ENCODE assay signal across 8 cellular contexts in genomic region chr7:151539055-151539714, GRCh38. TPM values are rescaled to one million over a fixed set of nuclear protein-coding genes. Genes with fewer than 3 reads are reported as not detected.
DNase-seq lines count a peak whose midpoint lies in the region; ATAC-seq and TF ChIP-seq lines count a peak whose summit lies in the region.

No MANE protein-coding gene starts in this region.

- no peak for TF ChIP-seq CTCF in upper lobe of right lung (IDR thresholded peaks at IDR 0.05)
- TF ChIP-seq CTCF in GM13976 (IDR thresholded peaks at IDR 0.05; ENCODE audit: borderline replicate concordance, control extremely low read depth, extremely low read depth, insufficient read depth, missing control alignments), result no peak
- no peak for TF ChIP-seq CTCF in breast epithelium (IDR thresholded peaks at IDR 0.05)

- H3K27me3 ChIP-seq in upper lobe of right lung, result no peaks in the 10 kb centered on the region
- H3K27me3 ChIP-seq in breast epithelium, result no peaks in the 10 kb centered on the region

- intact Hi-C loops in upper lobe of right lung (cut with DNase I), result no loop called here
- intact Hi-C loops in breast epithelium (cut with DNase I; ENCODE audit: low total_unique reads), result no loop called here

- H3K9ac ChIP-seq in SK-N-MC (ENCODE audit: insufficient read length), result no peak overlapping the region

- DNase-seq in SK-N-MC (ENCODE audit: low read depth, low spot score) (no peak), iPS DF 19.7 (ENCODE audit: low read depth, low spot score) (peak; percentile 33), upper lobe of right lung (no peak), GM13976 (ENCODE audit: low spot score) (no peak), breast epithelium (ENCODE audit: low spot score in 2 of 2) (no peak), HEK293T (ENCODE audit: extremely low spot score) (no peak)

- peak overlapping the region; percentile 3; the same call in 1 of the 2 replicates for H3K27ac ChIP-seq in SK-N-MC
- H3K27ac ChIP-seq in upper lobe of right lung, result no peak overlapping the region
- H3K27ac ChIP-seq in breast epithelium, result no peak overlapping the region

- H3K9me3 ChIP-seq in SK-N-MC (ENCODE audit: low read depth, low read length) (no peaks in the 10 kb centered on the region), upper lobe of right lung (no peaks in the 10 kb centered on the region), breast epithelium (no peaks in the 10 kb centered on the region)

- H3K4me3 ChIP-seq in SK-N-MC (no peak overlapping the region), upper lobe of right lung (no peak overlapping the region), breast epithelium (no peak overlapping the region)

- ATAC-seq in GM18517 (IDR thresholded peaks at IDR 0.05; ENCODE audit: unreplicated experiment) (peak; percentile 61), HG02981 (IDR thresholded peaks at IDR 0.05; ENCODE audit: unreplicated experiment) (peak; percentile 64), upper lobe of right lung (peak; percentile 21)

- H3K4me1 ChIP-seq in upper lobe of right lung (peaks cover 13% of the 10 kb centered on the region), breast epithelium (no peaks in the 10 kb centered on the region)

- TF ChIP-seq POLR2A in breast epithelium (IDR thresholded peaks at IDR 0.05), result no peak

- H3K36me3 ChIP-seq in SK-N-MC (ENCODE audit: insufficient read depth, low read length), result no peaks in the 10 kb centered on the region
- H3K36me3 ChIP-seq in upper lobe of right lung, result no peaks in the 10 kb centered on the region
- H3K36me3 ChIP-seq in breast epithelium, result no peaks in the 10 kb centered on the region

- in situ Hi-C loops in GM13976 (cut with MboI; ENCODE audit: low sequenced_read_pairs, unreplicated experiment), result no loop called here

- POLR2A ChIA-PET in HEK293T (lab: Yijun Ruan, JAX), result interaction anchor here (0.6 to 1.6 kb wide), 4 partner anchors 11 to 312 kb away, joined by 3 read pairs; partner anchors contain the start of gene ABCF2

- CTCF ChIA-PET in HEK293T (lab: Yijun Ruan, JAX), result interaction anchor here (0.6 to 1.1 kb wide), 3 partner anchors 32 to 223 kb away, joined by 3 to 12 read pairs (median 4); no protein-coding TSS in a partner anchor

TF ChIP-seq in HEK293T, 16 proteins besides CTCF, POLR2A, EP300 and RAD21:
- TF ChIP-seq SUZ12 (IDR thresholded peaks at IDR 0.05) (no peak), FOXM1 (IDR thresholded peaks at IDR 0.05; ENCODE audit: borderline replicate concordance) (no peak), L3MBTL2 (conservative IDR thresholded peaks at IDR 0.05) (no peak), FOXK2 (IDR thresholded peaks at IDR 0.05) (no peak), BHLHE40 (IDR thresholded peaks at IDR 0.05; ENCODE audit: borderline replicate concordance) (no peak), TARDBP (IDR thresholded peaks at IDR 0.05) (no peak), FOXA1 (IDR thresholded peaks at IDR 0.05) (no peak), ZNF384 (IDR thresholded peaks at IDR 0.05) (no peak), CTBP1 (IDR thresholded peaks at IDR 0.05; ENCODE audit: borderline replicate concordance) (no peak), ARNT (IDR thresholded peaks at IDR 0.05) (no peak), PKNOX1 (IDR thresholded peaks at IDR 0.05) (no peak), SP1 (IDR thresholded peaks at IDR 0.05) (no peak)

RNA-seq across cellular contexts. Expression of gene RHEB, which starts 19.5 kb away (rescaled TPM):
- total RNA-seq in upper lobe of right lung, result 103 TPM
- total RNA-seq in breast epithelium, result 10 to 100 TPM; 89.3 to 99.3 (median 95.0) TPM
